ENCODE assay signal across 8 cellular contexts in genomic region chr4:60812811-60813210, GRCh38.
"Had no signal": no experiment of that assay in that cellular context is flagged by ENCODE, and none has a peak within 500 bp of the region (broad histone marks: within the 10 kb centered on the region; RNA-seq: fewer than 3 reads in every experiment).

No MANE protein-coding gene starts in this region.

- H3K9me3 ChIP-seq: HAP-1 had no signal

- H3K9ac ChIP-seq: GM23248 had no signal

- H3K36me3 ChIP-seq: HAP-1 had no signal

- DNase-seq: GM23248, GOT3, H7, HFFc6, IMR-90 had no signal

- H3K4me1 ChIP-seq: HAP-1 had no signal

- H3K4me3 ChIP-seq: GM23248, HAP-1, K562 had no signal

- H3K27ac ChIP-seq: GM23248, HL-60 had no signal

- H2AFZ ChIP-seq: GM23248 had no signal
